Comparison of ENCODE assay signal across 1 cellular context in the genomic region with DNA sequence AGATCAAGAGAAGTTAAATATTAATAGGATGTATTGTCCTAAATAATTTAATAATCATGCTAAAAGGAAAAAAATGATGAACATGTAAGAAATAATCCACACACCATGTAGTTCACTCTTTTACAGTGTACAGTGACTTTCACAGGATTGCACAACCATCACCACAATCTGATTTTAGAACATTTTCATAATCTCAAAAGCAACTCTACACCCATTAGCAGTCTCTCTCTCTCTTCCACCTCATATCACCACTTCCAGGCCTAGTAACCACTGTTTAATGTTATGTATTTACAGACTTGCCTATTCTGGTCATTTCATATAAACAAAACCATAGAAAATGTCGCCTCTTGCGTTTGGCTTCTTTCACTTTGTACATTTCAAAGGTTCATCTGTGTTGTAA.
TF ChIP-seq lines count a peak whose summit lies in the region.

No MANE protein-coding gene starts in this region.

TF ChIP-seq in SK-N-SH, 30 proteins besides CTCF, POLR2A, EP300 and RAD21 (continued from another document):
- TF ChIP-seq MXI1 (IDR thresholded peaks at IDR 0.05; ENCODE audit: low read depth, low read length): no peak
- TF ChIP-seq SIN3A (IDR thresholded peaks at IDR 0.05; ENCODE audit: borderline replicate concordance, low read depth, low read length): no peak
- TF ChIP-seq JUND (IDR thresholded peaks at IDR 0.05): no peak
- TF ChIP-seq EZH2phosphoT487 (IDR thresholded peaks at IDR 0.05; ENCODE audit: borderline replicate concordance, low read depth): no peak
- TF ChIP-seq, protein P1, sequence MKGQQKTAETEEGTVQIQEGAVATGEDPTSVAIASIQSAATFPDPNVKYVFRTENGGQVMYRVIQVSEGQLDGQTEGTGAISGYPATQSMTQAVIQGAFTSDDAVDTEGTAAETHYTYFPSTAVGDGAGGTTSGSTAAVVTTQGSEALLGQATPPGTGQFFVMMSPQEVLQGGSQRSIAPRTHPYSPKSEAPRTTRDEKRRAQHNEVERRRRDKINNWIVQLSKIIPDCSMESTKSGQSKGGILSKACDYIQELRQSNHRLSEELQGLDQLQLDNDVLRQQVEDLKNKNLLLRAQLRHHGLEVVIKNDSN (IDR thresholded peaks at IDR 0.05; ENCODE audit: borderline replicate concordance, low read depth): no peak
- no peak for TF ChIP-seq SMC3 (IDR thresholded peaks at IDR 0.05; ENCODE audit: low read depth, low read length)
- TF ChIP-seq FOSL2 (IDR thresholded peaks at IDR 0.05; ENCODE audit: borderline replicate concordance, low read depth): no peak
- no peak for TF ChIP-seq GATA2 (CRISPR knock-in tag; IDR thresholded peaks at IDR 0.05)
- TF ChIP-seq POLR2AphosphoS5 (IDR thresholded peaks at IDR 0.05; ENCODE audit: low read depth, low read length): no peak
- TF ChIP-seq MAX (IDR thresholded peaks at IDR 0.05; ENCODE audit: low read depth): no peak
- TF ChIP-seq NFIC (IDR thresholded peaks at IDR 0.05; ENCODE audit: borderline replicate concordance): no peak
